ENCODE assay signal across 1 cellular context in the genomic region with DNA sequence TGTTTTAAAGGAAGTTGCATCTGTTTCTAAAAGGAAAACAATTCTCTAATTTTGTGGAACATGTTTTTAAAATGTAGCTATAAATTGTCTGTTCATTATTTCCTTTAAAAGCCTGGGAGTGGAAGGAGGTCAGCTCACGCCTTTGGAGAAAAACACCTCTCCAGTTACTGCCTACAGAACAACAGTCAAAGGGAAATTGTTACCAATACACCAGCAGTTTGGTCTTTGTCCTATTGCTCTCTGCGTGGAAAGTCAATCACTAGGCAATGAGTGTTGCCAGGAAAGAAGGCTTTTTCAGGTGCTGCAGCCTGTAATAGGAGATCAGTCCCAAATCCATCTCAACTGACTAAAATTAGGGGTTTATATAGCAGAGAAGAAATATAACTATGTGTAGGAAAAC.
TF ChIP-seq lines count a peak whose summit lies in the region.

No MANE protein-coding gene starts in this region.

TF ChIP-seq in SK-N-SH treated with all-trans-retinoic acid at 6 μM for 48 hours, 23 proteins besides CTCF, POLR2A, EP300 and RAD21 (continued from another document):
- TF ChIP-seq, protein P1, sequence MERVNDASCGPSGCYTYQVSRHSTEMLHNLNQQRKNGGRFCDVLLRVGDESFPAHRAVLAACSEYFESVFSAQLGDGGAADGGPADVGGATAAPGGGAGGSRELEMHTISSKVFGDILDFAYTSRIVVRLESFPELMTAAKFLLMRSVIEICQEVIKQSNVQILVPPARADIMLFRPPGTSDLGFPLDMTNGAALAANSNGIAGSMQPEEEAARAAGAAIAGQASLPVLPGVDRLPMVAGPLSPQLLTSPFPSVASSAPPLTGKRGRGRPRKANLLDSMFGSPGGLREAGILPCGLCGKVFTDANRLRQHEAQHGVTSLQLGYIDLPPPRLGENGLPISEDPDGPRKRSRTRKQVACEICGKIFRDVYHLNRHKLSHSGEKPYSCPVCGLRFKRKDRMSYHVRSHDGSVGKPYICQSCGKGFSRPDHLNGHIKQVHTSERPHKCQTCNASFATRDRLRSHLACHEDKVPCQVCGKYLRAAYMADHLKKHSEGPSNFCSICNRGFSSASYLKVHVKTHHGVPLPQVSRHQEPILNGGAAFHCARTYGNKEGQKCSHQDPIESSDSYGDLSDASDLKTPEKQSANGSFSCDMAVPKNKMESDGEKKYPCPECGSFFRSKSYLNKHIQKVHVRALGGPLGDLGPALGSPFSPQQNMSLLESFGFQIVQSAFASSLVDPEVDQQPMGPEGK (CRISPR knock-in tag; IDR thresholded peaks at IDR 0.05; ENCODE audit: borderline replicate concordance): no peak
- TF ChIP-seq ESRRG (CRISPR knock-in tag; IDR thresholded peaks at IDR 0.05) (no peak), ZNF70 (CRISPR knock-in tag; IDR thresholded peaks at IDR 0.05) (no peak), BACH2 (CRISPR knock-in tag; IDR thresholded peaks at IDR 0.05; ENCODE audit: borderline replicate concordance) (no peak)
